9 cellular contexts compared by ENCODE assay signal in genomic region chr3:29764603-29765254, GRCh38.
A peak's percentile ranks its signal among the peaks of the same experiment; 100 is the strongest.
DNase-seq lines count a peak whose midpoint lies in the region; ATAC-seq and TF ChIP-seq lines count a peak whose summit lies in the region.
"Had no signal": no experiment of that assay in that cellular context is flagged by ENCODE, and none has a peak within 500 bp of the region (broad histone marks: within the 10 kb centered on the region; RNA-seq: fewer than 3 reads in every experiment).

No MANE protein-coding gene starts in this region.

- H3K56ac ChIP-seq in mesendoderm (ENCODE audit: low read length): no peak overlapping the region

- no peak overlapping the region for H4K8ac ChIP-seq in mesendoderm (ENCODE audit: low read depth, low read length)

- H3K4me3 ChIP-seq in astrocyte of the spinal cord (ENCODE audit: low read depth, low read length) (no peak overlapping the region), lung (no peak overlapping the region), mesendoderm (ENCODE audit: low read length) (no peak overlapping the region)

- H4K5ac ChIP-seq in mesendoderm (ENCODE audit: low read length): no peak overlapping the region

- TF ChIP-seq CTCF in astrocyte of the spinal cord (IDR thresholded peaks at IDR 0.05; ENCODE audit: low read depth, low read length) (peak; percentile 73), lung (IDR thresholded peaks at IDR 0.05; ENCODE audit: control extremely low read depth, extremely low read depth) (peak; percentile 38)

- H3K4me2 ChIP-seq in mesendoderm (ENCODE audit: low read length): no peak overlapping the region

- no peak overlapping the region for H3K4ac ChIP-seq in mesendoderm (ENCODE audit: low read depth, low read length)

- H2BK5ac ChIP-seq in mesendoderm (ENCODE audit: low read length): no peak overlapping the region

- H3K23ac ChIP-seq in mesendoderm (ENCODE audit: low read length): no peak overlapping the region

- ATAC-seq in lung (ENCODE audit: insufficient read depth, low FRiP score): no peak
- no peak for ATAC-seq in HG03095 (IDR thresholded peaks at IDR 0.05; ENCODE audit: unreplicated experiment)
- ATAC-seq: activated naive CD4-positive, alpha-beta T cell treated with anti-CD3 and anti-CD28 coated beads, Interleukin-2, amount 50 U/mL, for 72 hours had no signal

- no peak overlapping the region for H2BK15ac ChIP-seq in mesendoderm (replicated peaks; ENCODE audit: low read depth)

- H2AK5ac ChIP-seq in mesendoderm (ENCODE audit: low read length): no peak overlapping the region

- no peak overlapping the region for H3K9ac ChIP-seq in mesendoderm (ENCODE audit: low read length)

- no peak overlapping the region for H2BK120ac ChIP-seq in mesendoderm (ENCODE audit: low read depth, low read length)

- DNase-seq in AG20443 (ENCODE audit: low spot score): peak; percentile 39
- peak; percentile 79 for DNase-seq in M059J (ENCODE audit: low read depth)
- peak; percentile 88 for DNase-seq in astrocyte of the spinal cord (ENCODE audit: low read depth, low spot score)
- DNase-seq in lung (ENCODE audit: low spot score): peak; percentile 45
- DNase-seq in globus pallidus (ENCODE audit: low spot score): no peak
- no peak for DNase-seq in activated naive CD4-positive, alpha-beta T cell treated with Interleukin-2 at 50 U/mL for 16 hours
- DNase-seq in mesendoderm: no peak

- H3K9me3 ChIP-seq in lung (ENCODE audit: control insufficient read depth in 2 of 2, insufficient read depth in 1 of 2, low read length in 1 of 2): no peaks in the 10 kb centered on the region

- H3K79me1 ChIP-seq in mesendoderm (ENCODE audit: low read length): no peaks in the 10 kb centered on the region

- H3K27ac ChIP-seq in lung (ENCODE audit: low read depth in 1 of 2, low read length in 1 of 2) (no peak overlapping the region), mesendoderm (ENCODE audit: low read depth, low read length) (no peak overlapping the region)

- in situ Hi-C loops in astrocyte of the spinal cord (cut with HindIII; ENCODE audit: low sequenced_read_pairs): no loop called here

- peaks cover 0 to 1% of the 10 kb centered on the region in 2 donors for H3K36me3 ChIP-seq in lung (ENCODE audit: control insufficient read depth in 2 of 2, insufficient read depth in 2 of 2, low read length in 2 of 2)
- no peaks in the 10 kb centered on the region for H3K36me3 ChIP-seq in mesendoderm (ENCODE audit: control insufficient read depth, insufficient read depth, low read length)

- 37 to 54% methylated on average over 2 of the region's 2 CpGs for WGBS in lung, 2 donors
- WGBS in mesendoderm (ENCODE audit: extremely low coverage, insufficient coverage, low lambda C conversion rate): no CpG with 5 or more reads among the region's 2 CpGs

- H3K4me1 ChIP-seq in lung (ENCODE audit: control insufficient read depth in 2 of 2, insufficient read depth in 2 of 2, low read length in 2 of 2): peaks cover 2 to 16% of the 10 kb centered on the region in 2 donors
- no peaks in the 10 kb centered on the region for H3K4me1 ChIP-seq in mesendoderm (ENCODE audit: control insufficient read depth, low read depth, low read length)

- H3K18ac ChIP-seq in mesendoderm (ENCODE audit: low read length): no peak overlapping the region

- H3K27me3 ChIP-seq in lung (ENCODE audit: control insufficient read depth, insufficient read depth): no peaks in the 10 kb centered on the region
- no peaks in the 10 kb centered on the region for H3K27me3 ChIP-seq in mesendoderm (ENCODE audit: insufficient read depth, low read length, poor library complexity)

- H3K79me2 ChIP-seq in mesendoderm (ENCODE audit: control insufficient read depth, insufficient read depth, low read length): no peaks in the 10 kb centered on the region

Comparison
In these comparisons a context has a peak if more than half of its experiments do, and no peak if none do; other contexts are left out.
1. DNase-seq: peak in AG20443 (single experiment), M059J (single experiment), astrocyte of the spinal cord (single experiment) and lung (single experiment); none in globus pallidus (single experiment), activated naive CD4-positive, alpha-beta T cell treated with Interleukin-2 at 50 U/mL for 16 hours (single experiment) and mesendoderm (single experiment).